In the genomic region with DNA sequence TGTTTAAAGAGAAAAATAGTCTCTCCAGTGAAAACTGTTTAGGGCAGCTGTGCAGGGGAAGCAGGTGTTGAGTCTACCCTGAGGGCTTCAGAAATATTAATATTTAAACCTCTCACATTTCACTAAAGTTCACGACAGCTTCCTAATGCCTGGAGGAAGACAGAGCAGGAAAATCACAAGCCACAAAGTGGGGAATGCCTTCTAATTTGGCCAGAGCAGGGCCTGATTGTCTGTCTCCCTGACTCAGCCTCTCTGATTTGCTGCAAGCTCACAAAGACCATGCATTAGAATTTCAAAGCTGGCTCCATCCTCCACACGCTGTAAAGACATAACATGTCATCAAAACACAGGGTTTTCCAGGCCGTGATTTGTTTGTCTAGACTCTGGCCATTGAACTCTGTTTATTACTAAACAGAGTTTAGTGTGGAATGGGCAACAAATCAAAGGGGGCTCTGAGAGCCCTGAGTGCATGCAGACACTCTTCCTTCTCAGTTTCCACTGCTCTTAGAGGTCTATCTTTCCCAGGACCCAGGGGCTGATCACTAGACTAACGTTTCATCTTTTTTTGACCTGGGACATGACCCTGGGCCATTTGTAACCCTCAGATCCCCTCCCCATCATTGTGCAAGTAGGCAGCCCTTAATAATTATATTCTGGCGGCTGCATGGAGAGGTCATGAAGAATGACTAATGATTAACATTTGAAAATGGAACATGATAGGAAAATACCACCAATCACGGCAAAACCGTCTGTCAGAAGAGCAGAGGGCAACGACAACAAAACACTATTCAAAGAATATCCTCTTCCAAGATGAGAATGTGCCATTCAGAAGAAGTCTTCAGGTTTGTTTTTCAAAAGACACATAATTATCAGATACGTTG, we compare ENCODE assay signal across 1 cellular context.
TF ChIP-seq lines count a peak whose summit lies in the region.

No MANE protein-coding gene starts in this region.

TF ChIP-seq in GM23338, 12 proteins besides CTCF, POLR2A, EP300 and RAD21:
- TF ChIP-seq, protein P1, sequence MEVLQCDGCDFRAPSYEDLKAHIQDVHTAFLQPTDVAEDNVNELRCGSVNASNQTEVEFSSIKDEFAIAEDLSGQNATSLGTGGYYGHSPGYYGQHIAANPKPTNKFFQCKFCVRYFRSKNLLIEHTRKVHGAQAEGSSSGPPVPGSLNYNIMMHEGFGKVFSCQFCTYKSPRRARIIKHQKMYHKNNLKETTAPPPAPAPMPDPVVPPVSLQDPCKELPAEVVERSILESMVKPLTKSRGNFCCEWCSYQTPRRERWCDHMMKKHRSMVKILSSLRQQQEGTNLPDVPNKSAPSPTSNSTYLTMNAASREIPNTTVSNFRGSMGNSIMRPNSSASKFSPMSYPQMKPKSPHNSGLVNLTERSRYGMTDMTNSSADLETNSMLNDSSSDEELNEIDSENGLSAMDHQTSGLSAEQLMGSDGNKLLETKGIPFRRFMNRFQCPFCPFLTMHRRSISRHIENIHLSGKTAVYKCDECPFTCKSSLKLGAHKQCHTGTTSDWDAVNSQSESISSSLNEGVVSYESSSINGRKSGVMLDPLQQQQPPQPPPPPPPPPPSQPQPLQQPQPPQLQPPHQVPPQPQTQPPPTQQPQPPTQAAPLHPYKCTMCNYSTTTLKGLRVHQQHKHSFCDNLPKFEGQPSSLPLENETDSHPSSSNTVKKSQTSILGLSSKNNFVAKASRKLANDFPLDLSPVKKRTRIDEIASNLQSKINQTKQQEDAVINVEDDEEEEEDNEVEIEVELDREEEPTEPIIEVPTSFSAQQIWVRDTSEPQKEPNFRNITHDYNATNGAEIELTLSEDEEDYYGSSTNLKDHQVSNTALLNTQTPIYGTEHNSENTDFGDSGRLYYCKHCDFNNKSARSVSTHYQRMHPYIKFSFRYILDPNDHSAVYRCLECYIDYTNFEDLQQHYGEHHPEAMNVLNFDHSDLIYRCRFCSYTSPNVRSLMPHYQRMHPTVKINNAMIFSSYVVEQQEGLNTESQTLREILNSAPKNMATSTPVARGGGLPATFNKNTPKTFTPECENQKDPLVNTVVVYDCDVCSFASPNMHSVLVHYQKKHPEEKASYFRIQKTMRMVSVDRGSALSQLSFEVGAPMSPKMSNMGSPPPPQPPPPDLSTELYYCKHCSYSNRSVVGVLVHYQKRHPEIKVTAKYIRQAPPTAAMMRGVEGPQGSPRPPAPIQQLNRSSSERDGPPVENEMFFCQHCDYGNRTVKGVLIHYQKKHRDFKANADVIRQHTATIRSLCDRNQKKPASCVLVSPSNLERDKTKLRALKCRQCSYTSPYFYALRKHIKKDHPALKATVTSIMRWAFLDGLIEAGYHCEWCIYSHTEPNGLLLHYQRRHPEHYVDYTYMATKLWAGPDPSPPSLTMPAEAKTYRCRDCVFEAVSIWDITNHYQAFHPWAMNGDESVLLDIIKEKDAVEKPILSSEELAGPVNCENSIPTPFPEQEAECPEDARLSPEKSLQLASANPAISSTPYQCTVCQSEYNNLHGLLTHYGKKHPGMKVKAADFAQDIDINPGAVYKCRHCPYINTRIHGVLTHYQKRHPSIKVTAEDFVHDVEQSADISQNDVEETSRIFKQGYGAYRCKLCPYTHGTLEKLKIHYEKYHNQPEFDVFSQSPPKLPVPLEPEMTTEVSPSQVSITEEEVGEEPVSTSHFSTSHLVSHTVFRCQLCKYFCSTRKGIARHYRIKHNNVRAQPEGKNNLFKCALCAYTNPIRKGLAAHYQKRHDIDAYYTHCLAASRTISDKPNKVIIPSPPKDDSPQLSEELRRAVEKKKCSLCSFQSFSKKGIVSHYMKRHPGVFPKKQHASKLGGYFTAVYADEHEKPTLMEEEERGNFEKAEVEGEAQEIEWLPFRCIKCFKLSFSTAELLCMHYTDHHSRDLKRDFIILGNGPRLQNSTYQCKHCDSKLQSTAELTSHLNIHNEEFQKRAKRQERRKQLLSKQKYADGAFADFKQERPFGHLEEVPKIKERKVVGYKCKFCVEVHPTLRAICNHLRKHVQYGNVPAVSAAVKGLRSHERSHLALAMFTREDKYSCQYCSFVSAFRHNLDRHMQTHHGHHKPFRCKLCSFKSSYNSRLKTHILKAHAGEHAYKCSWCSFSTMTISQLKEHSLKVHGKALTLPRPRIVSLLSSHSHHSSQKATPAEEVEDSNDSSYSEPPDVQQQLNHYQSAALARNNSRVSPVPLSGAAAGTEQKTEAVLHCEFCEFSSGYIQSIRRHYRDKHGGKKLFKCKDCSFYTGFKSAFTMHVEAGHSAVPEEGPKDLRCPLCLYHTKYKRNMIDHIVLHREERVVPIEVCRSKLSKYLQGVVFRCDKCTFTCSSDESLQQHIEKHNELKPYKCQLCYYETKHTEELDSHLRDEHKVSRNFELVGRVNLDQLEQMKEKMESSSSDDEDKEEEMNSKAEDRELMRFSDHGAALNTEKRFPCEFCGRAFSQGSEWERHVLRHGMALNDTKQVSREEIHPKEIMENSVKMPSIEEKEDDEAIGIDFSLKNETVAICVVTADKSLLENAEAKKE (CRISPR knock-in tag; IDR thresholded peaks at IDR 0.05), result no peak
- TF ChIP-seq POLR2AphosphoS5 (IDR thresholded peaks at IDR 0.05; ENCODE audit: low read depth), result no peak
- no peak for TF ChIP-seq ZNF114 (CRISPR knock-in tag; IDR thresholded peaks at IDR 0.05)
- TF ChIP-seq EZH2phosphoT487 (IDR thresholded peaks at IDR 0.05; ENCODE audit: unreplicated experiment), result no peak
TF ChIP-seq in GM23338: peak in this region for 0.
